ENCODE assay signal across 8 cellular contexts in the genomic region with DNA sequence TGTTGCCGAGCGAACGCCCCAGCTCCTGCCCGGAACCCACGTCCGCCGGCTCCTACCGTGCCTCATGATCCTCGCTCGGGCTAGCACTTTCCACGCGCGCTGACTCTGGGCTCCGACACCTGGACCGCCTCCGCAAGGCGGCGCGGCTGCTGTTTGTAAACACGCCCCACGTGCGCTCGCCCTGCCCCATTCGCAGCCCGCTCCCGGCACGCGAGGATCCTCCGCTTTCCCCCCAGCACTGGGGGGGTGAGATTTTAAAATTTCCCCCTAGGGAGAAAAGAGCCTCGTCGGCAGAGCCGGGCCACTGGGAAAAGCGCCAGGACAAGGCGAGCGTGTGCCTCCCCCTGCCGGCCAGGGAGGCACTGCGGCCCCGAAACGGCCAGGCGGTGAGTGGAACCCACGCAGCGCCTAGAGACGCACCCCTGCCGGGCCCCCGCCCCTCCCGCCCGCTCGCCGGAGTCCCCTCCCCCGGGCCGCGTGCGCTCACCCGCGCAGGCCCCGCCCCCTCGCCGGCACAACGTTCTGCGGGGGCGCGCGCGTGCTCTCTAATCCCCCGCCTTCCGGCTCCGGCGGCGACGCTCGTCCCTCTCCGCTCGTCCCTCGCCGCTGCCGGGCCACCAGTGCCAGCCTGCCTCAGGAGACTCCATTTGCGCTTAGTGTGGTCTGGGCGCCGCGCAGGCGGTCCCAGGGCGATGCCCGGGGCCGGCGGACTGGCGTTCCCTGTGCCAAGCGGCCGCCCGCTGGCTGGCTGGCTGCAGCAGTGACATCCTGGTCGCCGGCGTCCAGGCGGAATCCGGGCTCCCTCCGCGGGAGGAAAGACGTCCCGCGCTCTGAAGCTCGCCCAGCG. TPM values are rescaled to one million over a fixed set of nuclear protein-coding genes. Genes with fewer than 3 reads are reported as not detected.
DNase-seq lines count a peak whose midpoint lies in the region; TF ChIP-seq lines count a peak whose summit lies in the region.

A gene (plus strand): TSS at position 548 of the 847 bp plus-strand sequence. CDS start 1,442 bp downstream, outside the sequence.

- peaks cover 12% of the 10 kb centered on the region for H3K9me3 Mint-ChIP-seq in neural crest cell

- H3K27me3 Mint-ChIP-seq in neural crest cell (ENCODE audit: low read depth), result peaks cover 39% of the 10 kb centered on the region

- H3K4me1 Mint-ChIP-seq in neural crest cell, result peaks cover 18% of the 10 kb centered on the region

- H3K4me1 ChIP-seq in stomach smooth muscle (ENCODE audit: control insufficient read depth, insufficient read depth, low read length), result peaks cover 11% of the 10 kb centered on the region

- peaks cover 30% of the 10 kb centered on the region for H3K36me3 Mint-ChIP-seq in neural crest cell (ENCODE audit: low read depth)

- H3K27ac Mint-ChIP-seq in neural crest cell (ENCODE audit: unreplicated experiment), result peak within 1 kb of the TSS; percentile 48

- H3K36me3 ChIP-seq in stomach smooth muscle (ENCODE audit: control insufficient read depth in 2 of 2, insufficient read depth in 2 of 2, low read length in 2 of 2), result no peaks in the 10 kb centered on the region

- TF ChIP-seq CTCF in neural crest cell (conservative IDR thresholded peaks at IDR 0.05), result peak; percentile 90

- H3K4me3 Mint-ChIP-seq in neural crest cell, result peak within 1 kb of the TSS; percentile 88

- H3K9ac ChIP-seq in stomach smooth muscle (ENCODE audit: low read length in 2 of 2), result peak within 1 kb of the TSS; percentile 66 to 76

- peak; percentile 87 for DNase-seq in ELR (ENCODE audit: low read depth)
- DNase-seq in GOT3 (lab: John Stamatoyannopoulos, UW), result peak; percentile 48
- DNase-seq in LHCN-M2 (ENCODE audit: low read depth), result peak; percentile 86
- DNase-seq in RPMI7951 (ENCODE audit: low read depth), result peak; percentile 83
- DNase-seq in activated effector memory CD4-positive, alpha-beta T cell treated with Interleukin-2 at 50 U/mL for 16 hours, result peak; percentile 85
- DNase-seq in fibroblast of the conjunctiva (ENCODE audit: low read depth), result peak; percentile 68
- DNase-seq in neural crest cell (ENCODE audit: low read depth, low spot score), result peak; percentile 73

- H3K9me3 ChIP-seq in stomach smooth muscle (ENCODE audit: control insufficient read depth in 2 of 2, low read length in 2 of 2), result no peaks in the 10 kb centered on the region

- peak within 1 kb of the TSS; percentile 3 for H3K27ac ChIP-seq in stomach smooth muscle (ENCODE audit: low read length)

- H3K27me3 ChIP-seq in stomach smooth muscle (ENCODE audit: control insufficient read depth in 1 of 2, insufficient read depth in 2 of 2, low read length in 2 of 2), result peaks cover 0 to 2% of the 10 kb centered on the region in 2 donors

- peak within 1 kb of the TSS; percentile 84 to 85 for H3K4me3 ChIP-seq in stomach smooth muscle (ENCODE audit: low read length in 2 of 2)

RNA-seq across cellular contexts. Expression of the gene that starts here (rescaled TPM):
- total RNA-seq in LHCN-M2 (2014; rRNA removed), result 10.6 and 11.5 TPM in 2 replicates
- 2.6 TPM for polyA plus RNA-seq in LHCN-M2 (2012)
- 6.8 TPM in 2 replicates for total RNA-seq in RPMI7951 (2014; rRNA removed; shearing (Covaris generic))
- 9.4 and 10.3 TPM in 2 replicates for total RNA-seq in neural crest cell

Comparison
In these comparisons a context has a peak if more than half of its experiments do, and no peak if none do; other contexts are left out.
1. Peak in every context shown above with its lines: DNase-seq, H3K4me3 ChIP-seq and H3K27ac ChIP-seq.